In the genomic region with DNA sequence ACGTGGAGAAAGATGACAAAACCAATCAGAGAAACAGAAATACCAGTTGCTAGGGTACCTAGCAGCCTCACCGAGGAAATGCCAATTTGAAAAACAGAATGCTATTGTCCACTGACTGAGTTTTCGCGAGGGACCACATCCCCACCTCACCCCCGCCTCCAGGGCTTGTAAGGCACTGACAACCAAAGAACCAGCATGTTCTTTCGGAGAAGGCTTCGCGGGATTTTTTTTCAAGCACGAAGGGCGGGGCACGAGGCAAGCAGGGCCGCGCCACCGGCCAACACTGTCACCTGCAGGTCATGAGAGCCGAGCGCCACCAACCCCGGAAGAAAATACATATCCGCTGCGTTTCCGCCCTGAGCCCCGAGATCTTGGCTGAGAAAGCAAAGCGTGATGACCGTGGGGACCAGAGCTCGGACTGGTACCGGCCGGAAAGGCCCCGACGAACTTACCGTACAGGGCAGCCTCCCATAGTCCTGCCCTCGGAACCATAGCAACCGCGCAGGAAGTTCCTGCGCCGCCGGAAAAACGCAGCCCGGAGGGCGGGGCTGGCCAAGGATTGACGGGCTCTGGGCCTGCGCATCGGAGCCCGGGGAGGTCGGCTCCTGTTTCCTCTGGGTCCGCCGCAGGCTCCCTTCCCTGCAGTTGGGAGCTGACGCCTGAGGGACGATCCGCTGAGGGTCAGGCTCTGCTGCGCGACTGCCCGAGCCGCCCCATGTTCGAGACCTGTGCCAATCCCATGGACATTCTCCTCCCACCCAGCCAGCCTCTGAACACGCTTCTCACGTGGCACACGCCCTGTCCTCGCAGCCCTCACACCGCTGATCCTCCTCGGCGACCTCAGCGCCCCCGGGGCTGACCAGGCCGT, we compare ENCODE assay signal across 8 cellular contexts. TPM values are rescaled to one million over a fixed set of nuclear protein-coding genes. Genes with fewer than 3 reads are reported as not detected.
DNase-seq lines count a peak whose midpoint lies in the region; ATAC-seq and TF ChIP-seq lines count a peak whose summit lies in the region.

No MANE protein-coding gene starts in this region.

- H3K27ac ChIP-seq in temporal lobe (ENCODE audit: low read depth, low read length): peak overlapping the region; percentile 87

- peak; percentile 89 for DNase-seq in NB4 (ENCODE audit: low read depth)
- DNase-seq in SK-N-DZ (ENCODE audit: low spot score): peak; percentile 89
- DNase-seq in glomerular visceral epithelial cell (ENCODE audit: extremely low spot score): peak; percentile 88
- DNase-seq in occipital lobe (lab: John Stamatoyannopoulos, UW): peak; percentile 80

- H3K4me3 Mint-ChIP-seq in activated naive CD4-positive, alpha-beta T cell treated with anti-CD3 and anti-CD28 coated beads, Interleukin-2, amount 50 U/mL, for 24 hours: peak overlapping the region; percentile 95

- peak overlapping the region; percentile 98 for H3K27ac Mint-ChIP-seq in activated naive CD4-positive, alpha-beta T cell treated with anti-CD3 and anti-CD28 coated beads, Interleukin-2, amount 50 U/mL, for 24 hours

- peak; percentile 93 for ATAC-seq in HG02588 (IDR thresholded peaks at IDR 0.05; ENCODE audit: unreplicated experiment)

- no peaks in the 10 kb centered on the region for H3K9me3 Mint-ChIP-seq in activated naive CD4-positive, alpha-beta T cell treated with anti-CD3 and anti-CD28 coated beads, Interleukin-2, amount 50 U/mL, for 24 hours

- TF ChIP-seq POLR2A in GM10847 (IDR thresholded peaks at IDR 0.05; ENCODE audit: extremely low read depth, insufficient read length) (peak; percentile 70), NB4 (IDR thresholded peaks at IDR 0.05; ENCODE audit: extremely low read depth, insufficient read length) (peak; percentile 52)

- no peaks in the 10 kb centered on the region for H3K27me3 Mint-ChIP-seq in activated naive CD4-positive, alpha-beta T cell treated with anti-CD3 and anti-CD28 coated beads, Interleukin-2, amount 50 U/mL, for 24 hours

- H3K4me3 ChIP-seq in NB4 (ENCODE audit: low read depth, low read length): peak overlapping the region; percentile 83

- H3K36me3 Mint-ChIP-seq in activated naive CD4-positive, alpha-beta T cell treated with anti-CD3 and anti-CD28 coated beads, Interleukin-2, amount 50 U/mL, for 24 hours: no peaks in the 10 kb centered on the region

- peaks cover 6% of the 10 kb centered on the region for H3K4me1 Mint-ChIP-seq in activated naive CD4-positive, alpha-beta T cell treated with anti-CD3 and anti-CD28 coated beads, Interleukin-2, amount 50 U/mL, for 24 hours

- TF ChIP-seq CTCF in NB4 (IDR thresholded peaks at IDR 0.05; ENCODE audit: low read depth, low read length): peak; percentile 38

RNA-seq across cellular contexts. Expression of a gene that starts 59.2 kb away (rescaled TPM):
- polyA plus RNA-seq in SK-N-DZ (2014; cell fraction: cytosol; rRNA removed): not detected in 2 replicates
- polyA plus RNA-seq in SK-N-DZ (2014; cell fraction: nucleus; rRNA removed): not detected in 2 replicates
- total RNA-seq in occipital lobe (not detected), temporal lobe (not detected)

Comparison
In these comparisons a context has a peak if more than half of its experiments do, and no peak if none do; other contexts are left out.
1. Peak in every context shown above with its lines: DNase-seq, ATAC-seq, H3K4me3 ChIP-seq and H3K27ac ChIP-seq.